Comparison of ENCODE assay signal across 8 cellular contexts in the genomic region with DNA sequence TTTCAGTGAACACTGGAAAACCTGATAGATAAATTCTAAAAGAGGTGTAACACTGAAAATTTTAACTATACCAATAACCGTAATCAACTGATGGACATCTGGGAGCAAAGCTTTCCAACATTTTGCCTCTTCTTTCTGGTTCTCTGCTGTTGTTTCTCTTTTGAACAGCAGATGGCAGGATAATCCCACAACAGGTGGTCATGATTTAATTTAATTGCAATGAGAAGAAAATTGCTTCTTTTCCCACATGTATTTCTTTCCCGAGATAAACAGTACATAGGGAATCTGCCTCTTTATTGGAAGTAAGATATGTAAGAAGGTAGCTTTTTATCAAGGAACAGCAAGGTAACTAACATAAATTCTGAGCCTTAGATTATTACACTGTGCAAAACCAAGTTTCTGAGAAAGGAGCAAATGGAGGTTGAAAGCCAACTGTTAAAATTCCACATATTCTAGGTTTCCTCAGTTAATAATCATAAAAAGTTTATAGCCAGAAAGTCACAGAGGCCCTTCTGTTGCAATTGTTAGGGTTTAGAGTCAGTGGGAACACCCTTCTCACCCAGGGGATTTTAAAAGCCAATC.
DNase-seq lines count a peak whose midpoint lies in the region; ATAC-seq and TF ChIP-seq lines count a peak whose summit lies in the region.

No MANE protein-coding gene starts in this region.

- H3K4me1 ChIP-seq in ascending aorta (no peaks in the 10 kb centered on the region), hepatocyte (ENCODE audit: insufficient read depth) (no peaks in the 10 kb centered on the region), smooth muscle cell (ENCODE audit: low read depth) (peaks cover 17% of the 10 kb centered on the region)

- H3K79me2 ChIP-seq in hepatocyte (no peaks in the 10 kb centered on the region), smooth muscle cell (ENCODE audit: low read depth) (no peaks in the 10 kb centered on the region)

- H4K20me1 ChIP-seq in hepatocyte (ENCODE audit: insufficient read depth, poor library complexity, severe bottlenecking) (no peaks in the 10 kb centered on the region), smooth muscle cell (ENCODE audit: low read depth) (no peaks in the 10 kb centered on the region)

- H3K4me3 ChIP-seq in HL-60 (replicated peaks; ENCODE audit: insufficient read depth, low read length) = no peak overlapping the region
- no peak overlapping the region for H3K4me3 ChIP-seq in ascending aorta
- no peak overlapping the region for H3K4me3 ChIP-seq in hepatocyte
- H3K4me3 ChIP-seq in smooth muscle cell = no peak overlapping the region

- no peaks in the 10 kb centered on the region for H3F3A ChIP-seq in smooth muscle cell (ENCODE audit: low read depth)

- ATAC-seq in GM21786 (IDR thresholded peaks at IDR 0.05; ENCODE audit: unreplicated experiment) = no peak
- no peak for ATAC-seq in HG03045 (IDR thresholded peaks at IDR 0.05; ENCODE audit: unreplicated experiment)

- H2AFZ ChIP-seq in hepatocyte (no peak overlapping the region), smooth muscle cell (ENCODE audit: low read depth) (peak overlapping the region; percentile 55)

- H3K36me3 ChIP-seq in ascending aorta (no peaks in the 10 kb centered on the region), hepatocyte (replicated peaks; ENCODE audit: insufficient read depth, low read depth) (no peaks in the 10 kb centered on the region), smooth muscle cell (ENCODE audit: low read depth) (no peaks in the 10 kb centered on the region)

- intact Hi-C loops in ascending aorta (cut with DNase I) = loop anchor here (1.0 to 5.0 kb wide), 2 partner anchors 187 to 275 kb away; no protein-coding TSS in a partner anchor

- DNase-seq in DMS114 treated with DMSO at 0.1 percent for 48 hours (lab: John Stamatoyannopoulos, UW; ENCODE audit: unreplicated experiment) = peak; percentile 57
- peak; percentile 40 to 67 for DNase-seq in HL-60 (ENCODE audit: low read depth in 1 of 2, low spot score in 1 of 2)
- peak; percentile 55 for DNase-seq in NCI-H69 (lab: John Stamatoyannopoulos, UW)
- DNase-seq in ascending aorta (ENCODE audit: low spot score in 2 of 2) = no peak
- DNase-seq in hepatocyte (ENCODE audit: low spot score) = peak; percentile 68
- no peak for DNase-seq in smooth muscle cell (lab: John Stamatoyannopoulos, UW; ENCODE audit: unreplicated experiment)

- no peaks in the 10 kb centered on the region for H3K9me2 ChIP-seq in hepatocyte (replicated peaks; ENCODE audit: insufficient read depth)

- H3K27ac ChIP-seq in HL-60 (replicated peaks) = no peak overlapping the region
- no peak overlapping the region for H3K27ac ChIP-seq in ascending aorta
- no peak overlapping the region for H3K27ac ChIP-seq in hepatocyte
- H3K27ac ChIP-seq in smooth muscle cell (ENCODE audit: low read depth) = no peak overlapping the region

- H3K27me3 ChIP-seq in HL-60 (ENCODE audit: insufficient read depth, poor library complexity, severe bottlenecking) = no peaks in the 10 kb centered on the region
- no peaks in the 10 kb centered on the region for H3K27me3 ChIP-seq in ascending aorta
- no peaks in the 10 kb centered on the region for H3K27me3 ChIP-seq in hepatocyte
- no peaks in the 10 kb centered on the region for H3K27me3 ChIP-seq in smooth muscle cell (ENCODE audit: low read depth)

- 13% methylated on average over 2 of the region's 2 CpGs for WGBS in hepatocyte (ENCODE audit: low lambda C conversion rate, missing lambda C conversion rate)
- WGBS in smooth muscle cell (ENCODE audit: low lambda C conversion rate) = 32% methylated on average over 2 of the region's 2 CpGs

- no peak overlapping the region for H3K9ac ChIP-seq in smooth muscle cell (ENCODE audit: low read depth)

- H3K4me2 ChIP-seq in hepatocyte (no peak overlapping the region), smooth muscle cell (peak overlapping the region; percentile 25)

- TF ChIP-seq CTCF in HL-60 (IDR thresholded peaks at IDR 0.05; ENCODE audit: insufficient read depth, low read length) = peak; percentile 68
- TF ChIP-seq CTCF in ascending aorta (IDR thresholded peaks at IDR 0.05) = peak; percentile 77 to 88 (median 85)
- peak; percentile 91 for TF ChIP-seq CTCF in hepatocyte (IDR thresholded peaks at IDR 0.05; ENCODE audit: poor library complexity)
- TF ChIP-seq CTCF in smooth muscle cell (IDR thresholded peaks at IDR 0.05; ENCODE audit: borderline replicate concordance, insufficient read depth, poor library complexity, severe bottlenecking) = peak; percentile 94

- H3K9me3 ChIP-seq in ascending aorta (no peaks in the 10 kb centered on the region), hepatocyte (ENCODE audit: low read depth) (no peaks in the 10 kb centered on the region), smooth muscle cell (replicated peaks; ENCODE audit: low read depth) (no peaks in the 10 kb centered on the region)

Comparison
In these comparisons a context has a peak if more than half of its experiments do, and no peak if none do; other contexts are left out.
1. DNase-seq: peak in DMS114 treated with DMSO at 0.1 percent for 48 hours (single experiment), HL-60 (2 of 2), NCI-H69 (single experiment) and hepatocyte (single experiment); none in ascending aorta (0 of 2) and smooth muscle cell (single experiment).
2. Peak in every context shown above with its lines, with median percentiles within 50 percentile points of each other: CTCF ChIP-seq.